ENCODE assay signal across 13 cellular contexts in genomic region chr10:122477436-122477835, GRCh38. TPM values are rescaled to one million over a fixed set of nuclear protein-coding genes. Genes with fewer than 3 reads are reported as not detected.
"Had no signal": no experiment of that assay in that cellular context is flagged by ENCODE, and none has a peak within 500 bp of the region (broad histone marks: within the 10 kb centered on the region; RNA-seq: fewer than 3 reads in every experiment).

No MANE protein-coding gene starts in this region.

- H3K9me3 ChIP-seq: adrenal gland, esophagus squamous epithelium, right atrium auricular region had no signal

- DNase-seq: activated naive CD4-positive, alpha-beta T cell treated with anti-CD3 and anti-CD28 coated beads, Interleukin-2, amount 50 U/mL, for 16 hours; brain microvascular endothelial cell; esophagus squamous epithelium; foreskin fibroblast; stimulated activated CD4-positive, alpha-beta T cell treated with anti-CD3 and anti-CD28 coated beads, Interleukin-2, amount 100 ng/mL, for 24 hours; stimulated activated naive B cell treated with anti-CD40 and anti-IgM and Interleukin-4, amounts not matched to agents 10 μg/mL and 1 μg/mL and 100 μg/mL, for 72 hours had no signal

- FAIRE-seq: endometrium had no signal

- ATAC-seq: stimulated activated naive B cell treated with anti-CD40 and anti-IgM and Interleukin-4, amounts not matched to agents 10 μg/mL and 1 μg/mL and 100 μg/mL, for 72 hours had no signal

- H3K4me3 ChIP-seq: adrenal gland, esophagus squamous epithelium, right atrium auricular region had no signal

- H3K27ac ChIP-seq: adrenal gland, brain microvascular endothelial cell, esophagus squamous epithelium, right atrium auricular region had no signal

- H3K27me3 ChIP-seq: adrenal gland, brain microvascular endothelial cell, esophagus squamous epithelium, right atrium auricular region had no signal

- H3K36me3 ChIP-seq: adrenal gland, brain microvascular endothelial cell, esophagus squamous epithelium, right atrium auricular region had no signal

- H3K27ac Mint-ChIP-seq: memory B cell; stimulated activated naive B cell treated with anti-CD40 and anti-IgM and Interleukin-4, amounts not matched to agents 10 μg/mL and 1 μg/mL and 100 μg/mL, for 72 hours had no signal

- H3K4me3 Mint-ChIP-seq: memory B cell; stimulated activated naive B cell treated with anti-CD40 and anti-IgM and Interleukin-4, amounts not matched to agents 10 μg/mL and 1 μg/mL and 100 μg/mL, for 72 hours had no signal

RNA-seq across cellular contexts. Expression of gene HTRA1, which starts 16.1 kb away (rescaled TPM):
- total RNA-seq: T-helper 2 cell treated with Interferon-gamma antibody and Interleukin-4, amounts not matched to agents 100 ng/mL and 5 ng/mL, for 36 hours had no signal

RNA-seq across cellular contexts. Expression of gene ARMS2, which starts 23.0 kb away (rescaled TPM):
- total RNA-seq: adrenal gland; cerebellum; esophagus squamous epithelium; right atrium auricular region; T-helper 2 cell treated with Interferon-gamma antibody and Interleukin-4, amounts not matched to agents 100 ng/mL and 5 ng/mL, for 36 hours; ureter had no signal
